Comparison of ENCODE assay signal across 14 cellular contexts in the genomic region with DNA sequence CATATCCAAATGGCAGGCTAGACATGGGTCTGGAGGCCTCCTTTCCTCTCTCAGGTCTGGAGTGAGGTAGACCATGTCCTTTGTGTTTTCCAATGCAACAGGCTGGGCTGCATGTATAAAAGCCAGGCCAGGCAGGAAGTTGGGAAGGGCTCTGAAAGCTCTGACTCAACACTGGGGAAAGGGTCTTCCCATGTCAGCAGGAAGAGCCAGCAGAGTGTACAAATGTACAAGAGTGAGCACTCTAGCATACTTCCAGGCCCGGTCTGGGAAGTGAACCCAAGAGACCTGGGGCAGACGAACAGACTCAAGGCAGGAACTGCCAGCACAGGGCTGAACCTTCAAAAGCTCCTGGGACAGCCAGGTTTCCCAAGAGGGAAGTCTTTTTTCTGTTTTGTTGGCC. TPM values are rescaled to one million over a fixed set of nuclear protein-coding genes. Genes with fewer than 3 reads are reported as not detected.
DNase-seq lines count a peak whose midpoint lies in the region; ATAC-seq and TF ChIP-seq lines count a peak whose summit lies in the region.
"Had no signal": no experiment of that assay in that cellular context is flagged by ENCODE, and none has a peak within 500 bp of the region (broad histone marks: within the 10 kb centered on the region; RNA-seq: fewer than 3 reads in every experiment).

No MANE protein-coding gene starts in this region.

- intact Hi-C loops in Panc1 (cut with micrococcal nuclease; ENCODE audit: unreplicated experiment), result loop anchor here (2.0 to 10.0 kb wide), 2 partner anchors 141 to 207 kb away; no protein-coding TSS in a partner anchor

- BruUV-seq in Panc1 (replicated peaks; lab: Mats Ljungman, UMichigan), result no TSS peak

- POLR2A ChIA-PET in Panc1 (lab: Charles Lee), result no interaction called here

- H3K9me3 Mint-ChIP-seq in neural progenitor cell (no peaks in the 10 kb centered on the region), progenitor cell of endocrine pancreas (ENCODE audit: low read depth) (no peaks in the 10 kb centered on the region)
- H3K9me3 Mint-ChIP-seq: activated CD4-positive, alpha-beta T cell treated with anti-CD3 and anti-CD28 coated beads, Interleukin-2, amount 10 ng/mL, durations not matched to agents 7 days and 5 days had no signal

- no peak overlapping the region for H3K4me2 ChIP-seq in neural progenitor cell

- H3K27me3 ChIP-seq in Panc1 (ENCODE audit: control insufficient read depth, insufficient read depth, low read length) (no peaks in the 10 kb centered on the region), neural progenitor cell (no peaks in the 10 kb centered on the region)
- H3K27me3 ChIP-seq: body of pancreas, MG63, sigmoid colon had no signal

- H3K27me3 Mint-ChIP-seq in neural progenitor cell (ENCODE audit: insufficient read depth, low read depth) (no peaks in the 10 kb centered on the region), progenitor cell of endocrine pancreas (no peaks in the 10 kb centered on the region)
- H3K27me3 Mint-ChIP-seq: activated CD4-positive, alpha-beta T cell treated with anti-CD3 and anti-CD28 coated beads, Interleukin-2, amount 10 ng/mL, durations not matched to agents 7 days and 5 days had no signal

- H3K27ac ChIP-seq in Panc1 (ENCODE audit: low read length), result 0 out of 2 replicates have a peak overlapping the region, but pooled peaks have one; percentile 7
- H3K27ac ChIP-seq in neural progenitor cell, result no peak overlapping the region
- H3K27ac ChIP-seq: body of pancreas, sigmoid colon had no signal

- DNase-seq in EH (ENCODE audit: low read depth), result peak; percentile 50
- no peak for DNase-seq in Panc1 (ENCODE audit: low read depth, low spot score)
- no peak for DNase-seq in neural progenitor cell (ENCODE audit: low spot score)
- DNase-seq in progenitor cell of endocrine pancreas (ENCODE audit: low spot score, unreplicated experiment), result no peak
- DNase-seq in cerebellum (ENCODE audit: low spot score), result no peak
- no peak for DNase-seq in LoVo (ENCODE audit: low spot score)
- DNase-seq: activated CD4-positive, alpha-beta T cell treated with anti-CD3 and anti-CD28 coated beads, Interleukin-2, amount 10 ng/mL, durations not matched to agents 7 days and 5 days; body of pancreas; DND-41; erythroblast; MG63; sigmoid colon had no signal

- H3K9me3 ChIP-seq in Panc1 (ENCODE audit: control insufficient read depth, insufficient read depth, low read depth, low read length), result no peaks in the 10 kb centered on the region
- H3K9me3 ChIP-seq in neural progenitor cell (ENCODE audit: low read depth), result no peaks in the 10 kb centered on the region
- H3K9me3 ChIP-seq: body of pancreas, MG63, sigmoid colon had no signal

- TF ChIP-seq CTCF in Panc1 (IDR thresholded peaks at IDR 0.05), result no peak
- TF ChIP-seq CTCF in neural progenitor cell (IDR thresholded peaks at IDR 0.05), result no peak
- TF ChIP-seq CTCF in progenitor cell of endocrine pancreas (IDR thresholded peaks at IDR 0.05; ENCODE audit: unreplicated experiment), result no peak

- H3K4me1 Mint-ChIP-seq in neural progenitor cell (peaks cover 14% of the 10 kb centered on the region), progenitor cell of endocrine pancreas (ENCODE audit: low read depth) (peaks cover 10% of the 10 kb centered on the region)

- ATAC-seq in Panc1 (no peak), esophagus mucosa (peak; percentile 18), GM19328 (IDR thresholded peaks at IDR 0.05; ENCODE audit: unreplicated experiment) (no peak)
- ATAC-seq: body of pancreas had no signal

- H3K27ac Mint-ChIP-seq in neural progenitor cell, result no peak overlapping the region
- H3K27ac Mint-ChIP-seq in progenitor cell of endocrine pancreas, result no peak overlapping the region
- H3K27ac Mint-ChIP-seq: activated CD4-positive, alpha-beta T cell treated with anti-CD3 and anti-CD28 coated beads, Interleukin-2, amount 10 ng/mL, durations not matched to agents 7 days and 5 days had no signal

- H3K4me1 ChIP-seq in Panc1 (ENCODE audit: control insufficient read depth, insufficient read depth, low read length), result no peaks in the 10 kb centered on the region
- H3K4me1 ChIP-seq in neural progenitor cell, result no peaks in the 10 kb centered on the region
- H3K4me1 ChIP-seq: body of pancreas had no signal

- no peaks in the 10 kb centered on the region for H3K36me3 ChIP-seq in Panc1 (ENCODE audit: control insufficient read depth, insufficient read depth, low read length)
- no peaks in the 10 kb centered on the region for H3K36me3 ChIP-seq in neural progenitor cell
- H3K36me3 ChIP-seq: MG63 had no signal

- H3K4me3 Mint-ChIP-seq in neural progenitor cell (peak overlapping the region; percentile 41), progenitor cell of endocrine pancreas (ENCODE audit: low read depth) (no peak overlapping the region)
- H3K4me3 Mint-ChIP-seq: activated CD4-positive, alpha-beta T cell treated with anti-CD3 and anti-CD28 coated beads, Interleukin-2, amount 10 ng/mL, durations not matched to agents 7 days and 5 days had no signal

- no peaks in the 10 kb centered on the region for H4K20me1 ChIP-seq in neural progenitor cell (ENCODE audit: low read depth)

- H2AFZ ChIP-seq in neural progenitor cell (replicated peaks), result no peak overlapping the region

- no peaks in the 10 kb centered on the region for H3K36me3 Mint-ChIP-seq in neural progenitor cell
- H3K36me3 Mint-ChIP-seq in progenitor cell of endocrine pancreas (ENCODE audit: insufficient read depth), result no peaks in the 10 kb centered on the region

- no peak overlapping the region for H3K9ac ChIP-seq in neural progenitor cell

- H3K79me2 ChIP-seq in neural progenitor cell (ENCODE audit: low read depth), result no peaks in the 10 kb centered on the region

- in situ Hi-C loops in Panc1 (cut with HindIII; ENCODE audit: low pct_unique_long_range_greater_than_20kb, low sequenced_read_pairs), result no loop called here

- no peak overlapping the region for H3K4me3 ChIP-seq in Panc1 (ENCODE audit: low read depth in 2 of 2, low read length in 2 of 2)
- H3K4me3 ChIP-seq in neural progenitor cell, result no peak overlapping the region
- H3K4me3 ChIP-seq: body of pancreas, MG63, sigmoid colon had no signal

- no peaks in the 10 kb centered on the region for H3F3A ChIP-seq in neural progenitor cell (ENCODE audit: low read depth)

- CTCF ChIA-PET in Panc1 (lab: Charles Lee), result no interaction called here

RNA-seq across cellular contexts. Expression of a gene that starts 7.0 kb away (rescaled TPM):
- 22.3 TPM for total RNA-seq in Panc1 (2021; ENCODE audit: unreplicated experiment)
- 23.6 TPM for polyA plus RNA-seq in Panc1 (2012; ENCODE audit: insufficient read length)
- 24.2 TPM for total RNA-seq in esophagus mucosa
- total RNA-seq in neural progenitor cell (ENCODE audit: low replicate concordance), result 9.6 and 17.5 TPM in 2 replicates
- total RNA-seq in progenitor cell of endocrine pancreas, result 25.3 and 31.5 TPM in 2 replicates
- total RNA-seq in cerebellum, result 38.5 TPM

RNA-seq across cellular contexts. Expression of a gene that starts 7.3 kb away (rescaled TPM):
- total RNA-seq in Panc1 (2021; ENCODE audit: unreplicated experiment), result 11.1 TPM
- polyA plus RNA-seq in Panc1 (2012; ENCODE audit: insufficient read length), result 6.7 TPM
- 8.4 TPM for total RNA-seq in esophagus mucosa
- total RNA-seq in neural progenitor cell (ENCODE audit: low replicate concordance), result 10.6 and 15.1 TPM in 2 replicates
- 10.2 and 12.1 TPM in 2 replicates for total RNA-seq in progenitor cell of endocrine pancreas
- total RNA-seq in cerebellum, result 8.6 TPM

RNA-seq across cellular contexts. Expression of a gene that starts 55.8 kb away (rescaled TPM):
- total RNA-seq in Panc1 (2021; ENCODE audit: unreplicated experiment), result 42.0 TPM
- 40.5 TPM for polyA plus RNA-seq in Panc1 (2012; ENCODE audit: insufficient read length)
- total RNA-seq in esophagus mucosa, result 29.4 TPM
- total RNA-seq in neural progenitor cell (ENCODE audit: low replicate concordance), result 24.8 and 46.5 TPM in 2 replicates
- total RNA-seq in progenitor cell of endocrine pancreas, result 42.9 and 49.3 TPM in 2 replicates
- 20.0 TPM for total RNA-seq in cerebellum

RNA-seq across cellular contexts. Expression of a gene that starts 59.3 kb away (rescaled TPM):
- 3.6 TPM for total RNA-seq in Panc1 (2021; ENCODE audit: unreplicated experiment)
- polyA plus RNA-seq in Panc1 (2012; ENCODE audit: insufficient read length), result 3.7 TPM
- total RNA-seq in esophagus mucosa, result 0.56 TPM
- total RNA-seq in neural progenitor cell (ENCODE audit: low replicate concordance), result 0.07 and 0.81 TPM in 2 replicates
- 13.3 and 15.4 TPM in 2 replicates for total RNA-seq in progenitor cell of endocrine pancreas
- total RNA-seq in cerebellum, result 4.3 TPM

RNA-seq across cellular contexts. Expression of a gene that starts 59.8 kb away (rescaled TPM):
- total RNA-seq in Panc1 (2021; ENCODE audit: unreplicated experiment) (45.2 TPM), esophagus mucosa (78.3 TPM), neural progenitor cell (ENCODE audit: low replicate concordance) (4.3 and 6.5 TPM in 2 replicates), progenitor cell of endocrine pancreas (29.4 and 30.5 TPM in 2 replicates), cerebellum (39.2 TPM)
- polyA plus RNA-seq in Panc1 (2012; ENCODE audit: insufficient read length), result 39.0 TPM
